In the genomic region with DNA sequence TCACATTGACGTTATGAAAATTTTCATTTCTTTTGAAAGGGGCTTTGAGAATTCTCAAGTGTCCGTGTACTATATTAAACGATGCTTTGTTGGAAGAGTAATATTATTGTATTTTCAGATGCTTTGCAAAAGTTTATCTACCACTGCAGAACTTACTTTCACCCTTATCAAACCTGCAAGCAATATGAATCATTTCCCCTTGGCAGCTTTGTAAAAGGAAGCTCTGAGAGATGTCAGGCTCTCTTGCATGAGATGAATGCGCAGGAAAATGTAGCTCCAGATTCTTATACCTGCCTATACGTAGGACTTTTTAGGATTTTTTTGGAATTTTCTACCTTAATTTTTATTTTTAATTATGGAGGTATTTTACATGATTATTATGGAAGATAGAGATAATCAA, we compare ENCODE assay signal across 1 cellular context.
TF ChIP-seq lines count a peak whose summit lies in the region.

No MANE protein-coding gene starts in this region.

TF ChIP-seq in K562, 482 proteins besides CTCF, POLR2A, EP300 and RAD21 (continued from another document and continues in another):
- TF ChIP-seq, protein P1, sequence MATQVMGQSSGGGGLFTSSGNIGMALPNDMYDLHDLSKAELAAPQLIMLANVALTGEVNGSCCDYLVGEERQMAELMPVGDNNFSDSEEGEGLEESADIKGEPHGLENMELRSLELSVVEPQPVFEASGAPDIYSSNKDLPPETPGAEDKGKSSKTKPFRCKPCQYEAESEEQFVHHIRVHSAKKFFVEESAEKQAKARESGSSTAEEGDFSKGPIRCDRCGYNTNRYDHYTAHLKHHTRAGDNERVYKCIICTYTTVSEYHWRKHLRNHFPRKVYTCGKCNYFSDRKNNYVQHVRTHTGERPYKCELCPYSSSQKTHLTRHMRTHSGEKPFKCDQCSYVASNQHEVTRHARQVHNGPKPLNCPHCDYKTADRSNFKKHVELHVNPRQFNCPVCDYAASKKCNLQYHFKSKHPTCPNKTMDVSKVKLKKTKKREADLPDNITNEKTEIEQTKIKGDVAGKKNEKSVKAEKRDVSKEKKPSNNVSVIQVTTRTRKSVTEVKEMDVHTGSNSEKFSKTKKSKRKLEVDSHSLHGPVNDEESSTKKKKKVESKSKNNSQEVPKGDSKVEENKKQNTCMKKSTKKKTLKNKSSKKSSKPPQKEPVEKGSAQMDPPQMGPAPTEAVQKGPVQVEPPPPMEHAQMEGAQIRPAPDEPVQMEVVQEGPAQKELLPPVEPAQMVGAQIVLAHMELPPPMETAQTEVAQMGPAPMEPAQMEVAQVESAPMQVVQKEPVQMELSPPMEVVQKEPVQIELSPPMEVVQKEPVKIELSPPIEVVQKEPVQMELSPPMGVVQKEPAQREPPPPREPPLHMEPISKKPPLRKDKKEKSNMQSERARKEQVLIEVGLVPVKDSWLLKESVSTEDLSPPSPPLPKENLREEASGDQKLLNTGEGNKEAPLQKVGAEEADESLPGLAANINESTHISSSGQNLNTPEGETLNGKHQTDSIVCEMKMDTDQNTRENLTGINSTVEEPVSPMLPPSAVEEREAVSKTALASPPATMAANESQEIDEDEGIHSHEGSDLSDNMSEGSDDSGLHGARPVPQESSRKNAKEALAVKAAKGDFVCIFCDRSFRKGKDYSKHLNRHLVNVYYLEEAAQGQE (CRISPR knock-in tag; IDR thresholded peaks at IDR 0.05; ENCODE audit: low read depth): no peak
- no peak for TF ChIP-seq FOXJ3 (CRISPR knock-in tag; IDR thresholded peaks at IDR 0.05)
- TF ChIP-seq, protein P2, sequence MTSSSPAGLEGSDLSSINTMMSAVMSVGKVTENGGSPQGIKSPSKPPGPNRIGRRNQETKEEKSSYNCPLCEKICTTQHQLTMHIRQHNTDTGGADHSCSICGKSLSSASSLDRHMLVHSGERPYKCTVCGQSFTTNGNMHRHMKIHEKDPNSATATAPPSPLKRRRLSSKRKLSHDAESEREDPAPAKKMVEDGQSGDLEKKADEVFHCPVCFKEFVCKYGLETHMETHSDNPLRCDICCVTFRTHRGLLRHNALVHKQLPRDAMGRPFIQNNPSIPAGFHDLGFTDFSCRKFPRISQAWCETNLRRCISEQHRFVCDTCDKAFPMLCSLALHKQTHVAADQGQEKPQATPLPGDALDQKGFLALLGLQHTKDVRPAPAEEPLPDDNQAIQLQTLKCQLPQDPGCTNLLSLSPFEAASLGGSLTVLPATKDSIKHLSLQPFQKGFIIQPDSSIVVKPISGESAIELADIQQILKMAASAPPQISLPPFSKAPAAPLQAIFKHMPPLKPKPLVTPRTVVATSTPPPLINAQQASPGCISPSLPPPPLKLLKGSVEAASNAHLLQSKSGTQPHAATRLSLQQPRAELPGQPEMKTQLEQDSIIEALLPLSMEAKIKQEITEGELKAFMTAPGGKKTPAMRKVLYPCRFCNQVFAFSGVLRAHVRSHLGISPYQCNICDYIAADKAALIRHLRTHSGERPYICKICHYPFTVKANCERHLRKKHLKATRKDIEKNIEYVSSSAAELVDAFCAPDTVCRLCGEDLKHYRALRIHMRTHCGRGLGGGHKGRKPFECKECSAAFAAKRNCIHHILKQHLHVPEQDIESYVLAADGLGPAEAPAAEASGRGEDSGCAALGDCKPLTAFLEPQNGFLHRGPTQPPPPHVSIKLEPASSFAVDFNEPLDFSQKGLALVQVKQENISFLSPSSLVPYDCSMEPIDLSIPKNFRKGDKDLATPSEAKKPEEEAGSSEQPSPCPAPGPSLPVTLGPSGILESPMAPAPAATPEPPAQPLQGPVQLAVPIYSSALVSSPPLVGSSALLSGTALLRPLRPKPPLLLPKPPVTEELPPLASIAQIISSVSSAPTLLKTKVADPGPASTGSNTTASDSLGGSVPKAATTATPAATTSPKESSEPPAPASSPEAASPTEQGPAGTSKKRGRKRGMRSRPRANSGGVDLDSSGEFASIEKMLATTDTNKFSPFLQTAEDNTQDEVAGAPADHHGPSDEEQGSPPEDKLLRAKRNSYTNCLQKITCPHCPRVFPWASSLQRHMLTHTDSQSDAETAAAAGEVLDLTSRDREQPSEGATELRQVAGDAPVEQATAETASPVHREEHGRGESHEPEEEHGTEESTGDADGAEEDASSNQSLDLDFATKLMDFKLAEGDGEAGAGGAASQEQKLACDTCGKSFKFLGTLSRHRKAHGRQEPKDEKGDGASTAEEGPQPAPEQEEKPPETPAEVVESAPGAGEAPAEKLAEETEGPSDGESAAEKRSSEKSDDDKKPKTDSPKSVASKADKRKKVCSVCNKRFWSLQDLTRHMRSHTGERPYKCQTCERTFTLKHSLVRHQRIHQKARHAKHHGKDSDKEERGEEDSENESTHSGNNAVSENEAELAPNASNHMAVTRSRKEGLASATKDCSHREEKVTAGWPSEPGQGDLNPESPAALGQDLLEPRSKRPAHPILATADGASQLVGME (CRISPR knock-in tag; IDR thresholded peaks at IDR 0.05): no peak
- TF ChIP-seq SP1 (CRISPR knock-in tag; IDR thresholded peaks at IDR 0.05): no peak
- TF ChIP-seq, protein P3, sequence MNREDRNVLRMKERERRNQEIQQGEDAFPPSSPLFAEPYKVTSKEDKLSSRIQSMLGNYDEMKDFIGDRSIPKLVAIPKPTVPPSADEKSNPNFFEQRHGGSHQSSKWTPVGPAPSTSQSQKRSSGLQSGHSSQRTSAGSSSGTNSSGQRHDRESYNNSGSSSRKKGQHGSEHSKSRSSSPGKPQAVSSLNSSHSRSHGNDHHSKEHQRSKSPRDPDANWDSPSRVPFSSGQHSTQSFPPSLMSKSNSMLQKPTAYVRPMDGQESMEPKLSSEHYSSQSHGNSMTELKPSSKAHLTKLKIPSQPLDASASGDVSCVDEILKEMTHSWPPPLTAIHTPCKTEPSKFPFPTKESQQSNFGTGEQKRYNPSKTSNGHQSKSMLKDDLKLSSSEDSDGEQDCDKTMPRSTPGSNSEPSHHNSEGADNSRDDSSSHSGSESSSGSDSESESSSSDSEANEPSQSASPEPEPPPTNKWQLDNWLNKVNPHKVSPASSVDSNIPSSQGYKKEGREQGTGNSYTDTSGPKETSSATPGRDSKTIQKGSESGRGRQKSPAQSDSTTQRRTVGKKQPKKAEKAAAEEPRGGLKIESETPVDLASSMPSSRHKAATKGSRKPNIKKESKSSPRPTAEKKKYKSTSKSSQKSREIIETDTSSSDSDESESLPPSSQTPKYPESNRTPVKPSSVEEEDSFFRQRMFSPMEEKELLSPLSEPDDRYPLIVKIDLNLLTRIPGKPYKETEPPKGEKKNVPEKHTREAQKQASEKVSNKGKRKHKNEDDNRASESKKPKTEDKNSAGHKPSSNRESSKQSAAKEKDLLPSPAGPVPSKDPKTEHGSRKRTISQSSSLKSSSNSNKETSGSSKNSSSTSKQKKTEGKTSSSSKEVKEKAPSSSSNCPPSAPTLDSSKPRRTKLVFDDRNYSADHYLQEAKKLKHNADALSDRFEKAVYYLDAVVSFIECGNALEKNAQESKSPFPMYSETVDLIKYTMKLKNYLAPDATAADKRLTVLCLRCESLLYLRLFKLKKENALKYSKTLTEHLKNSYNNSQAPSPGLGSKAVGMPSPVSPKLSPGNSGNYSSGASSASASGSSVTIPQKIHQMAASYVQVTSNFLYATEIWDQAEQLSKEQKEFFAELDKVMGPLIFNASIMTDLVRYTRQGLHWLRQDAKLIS (CRISPR knock-in tag; IDR thresholded peaks at IDR 0.05): no peak
- TF ChIP-seq HEY1 (CRISPR knock-in tag; IDR thresholded peaks at IDR 0.05; ENCODE audit: borderline replicate concordance): no peak
- no peak for TF ChIP-seq NFIX (CRISPR knock-in tag; IDR thresholded peaks at IDR 0.05; ENCODE audit: low read depth)
- TF ChIP-seq ZNF695 (CRISPR knock-in tag; IDR thresholded peaks at IDR 0.05): no peak
- no peak for TF ChIP-seq SRF (CRISPR knock-in tag; IDR thresholded peaks at IDR 0.05)
- peak; percentile 57; the same call in 1 of the 2 replicates for TF ChIP-seq POLR2H (tag; IDR thresholded peaks at IDR 0.05; ENCODE audit: low read depth)
- TF ChIP-seq SLC30A9 (CRISPR knock-in tag; IDR thresholded peaks at IDR 0.05): no peak
- TF ChIP-seq, protein P4, sequence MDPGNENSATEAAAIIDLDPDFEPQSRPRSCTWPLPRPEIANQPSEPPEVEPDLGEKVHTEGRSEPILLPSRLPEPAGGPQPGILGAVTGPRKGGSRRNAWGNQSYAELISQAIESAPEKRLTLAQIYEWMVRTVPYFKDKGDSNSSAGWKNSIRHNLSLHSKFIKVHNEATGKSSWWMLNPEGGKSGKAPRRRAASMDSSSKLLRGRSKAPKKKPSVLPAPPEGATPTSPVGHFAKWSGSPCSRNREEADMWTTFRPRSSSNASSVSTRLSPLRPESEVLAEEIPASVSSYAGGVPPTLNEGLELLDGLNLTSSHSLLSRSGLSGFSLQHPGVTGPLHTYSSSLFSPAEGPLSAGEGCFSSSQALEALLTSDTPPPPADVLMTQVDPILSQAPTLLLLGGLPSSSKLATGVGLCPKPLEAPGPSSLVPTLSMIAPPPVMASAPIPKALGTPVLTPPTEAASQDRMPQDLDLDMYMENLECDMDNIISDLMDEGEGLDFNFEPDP (CRISPR knock-in tag; IDR thresholded peaks at IDR 0.05): no peak
- TF ChIP-seq SMARCA5 (IDR thresholded peaks at IDR 0.05): no peak
- no peak for TF ChIP-seq CBX5 (IDR thresholded peaks at IDR 0.05; ENCODE audit: borderline replicate concordance, low read depth)
- TF ChIP-seq ZNF24 (IDR thresholded peaks at IDR 0.05): no peak
- TF ChIP-seq XRCC5 (IDR thresholded peaks at IDR 0.05; ENCODE audit: low read depth, low read length): no peak
- TF ChIP-seq FOXM1 (IDR thresholded peaks at IDR 0.05; ENCODE audit: low read depth): peak; percentile 75
- TF ChIP-seq FOXM1 (CRISPR knock-in tag; IDR thresholded peaks at IDR 0.05; ENCODE audit: low read depth): no peak
- TF ChIP-seq PTTG1 (tag; IDR thresholded peaks at IDR 0.05; ENCODE audit: low read depth): no peak
- TF ChIP-seq, protein P5, sequence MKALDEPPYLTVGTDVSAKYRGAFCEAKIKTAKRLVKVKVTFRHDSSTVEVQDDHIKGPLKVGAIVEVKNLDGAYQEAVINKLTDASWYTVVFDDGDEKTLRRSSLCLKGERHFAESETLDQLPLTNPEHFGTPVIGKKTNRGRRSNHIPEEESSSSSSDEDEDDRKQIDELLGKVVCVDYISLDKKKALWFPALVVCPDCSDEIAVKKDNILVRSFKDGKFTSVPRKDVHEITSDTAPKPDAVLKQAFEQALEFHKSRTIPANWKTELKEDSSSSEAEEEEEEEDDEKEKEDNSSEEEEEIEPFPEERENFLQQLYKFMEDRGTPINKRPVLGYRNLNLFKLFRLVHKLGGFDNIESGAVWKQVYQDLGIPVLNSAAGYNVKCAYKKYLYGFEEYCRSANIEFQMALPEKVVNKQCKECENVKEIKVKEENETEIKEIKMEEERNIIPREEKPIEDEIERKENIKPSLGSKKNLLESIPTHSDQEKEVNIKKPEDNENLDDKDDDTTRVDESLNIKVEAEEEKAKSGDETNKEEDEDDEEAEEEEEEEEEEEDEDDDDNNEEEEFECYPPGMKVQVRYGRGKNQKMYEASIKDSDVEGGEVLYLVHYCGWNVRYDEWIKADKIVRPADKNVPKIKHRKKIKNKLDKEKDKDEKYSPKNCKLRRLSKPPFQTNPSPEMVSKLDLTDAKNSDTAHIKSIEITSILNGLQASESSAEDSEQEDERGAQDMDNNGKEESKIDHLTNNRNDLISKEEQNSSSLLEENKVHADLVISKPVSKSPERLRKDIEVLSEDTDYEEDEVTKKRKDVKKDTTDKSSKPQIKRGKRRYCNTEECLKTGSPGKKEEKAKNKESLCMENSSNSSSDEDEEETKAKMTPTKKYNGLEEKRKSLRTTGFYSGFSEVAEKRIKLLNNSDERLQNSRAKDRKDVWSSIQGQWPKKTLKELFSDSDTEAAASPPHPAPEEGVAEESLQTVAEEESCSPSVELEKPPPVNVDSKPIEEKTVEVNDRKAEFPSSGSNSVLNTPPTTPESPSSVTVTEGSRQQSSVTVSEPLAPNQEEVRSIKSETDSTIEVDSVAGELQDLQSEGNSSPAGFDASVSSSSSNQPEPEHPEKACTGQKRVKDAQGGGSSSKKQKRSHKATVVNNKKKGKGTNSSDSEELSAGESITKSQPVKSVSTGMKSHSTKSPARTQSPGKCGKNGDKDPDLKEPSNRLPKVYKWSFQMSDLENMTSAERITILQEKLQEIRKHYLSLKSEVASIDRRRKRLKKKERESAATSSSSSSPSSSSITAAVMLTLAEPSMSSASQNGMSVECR (CRISPR knock-in tag; IDR thresholded peaks at IDR 0.05): no peak
- TF ChIP-seq HDAC2 (IDR thresholded peaks at IDR 0.05): 0 out of 2 replicates have a peak, but pooled peaks have one; percentile 38
- no peak for TF ChIP-seq HNRNPH1 (optimal IDR thresholded peaks at IDR 0.05; ENCODE audit: low read depth, low read length)
- TF ChIP-seq ZNF184 (CRISPR knock-in tag; IDR thresholded peaks at IDR 0.05): no peak
- TF ChIP-seq, protein P6, sequence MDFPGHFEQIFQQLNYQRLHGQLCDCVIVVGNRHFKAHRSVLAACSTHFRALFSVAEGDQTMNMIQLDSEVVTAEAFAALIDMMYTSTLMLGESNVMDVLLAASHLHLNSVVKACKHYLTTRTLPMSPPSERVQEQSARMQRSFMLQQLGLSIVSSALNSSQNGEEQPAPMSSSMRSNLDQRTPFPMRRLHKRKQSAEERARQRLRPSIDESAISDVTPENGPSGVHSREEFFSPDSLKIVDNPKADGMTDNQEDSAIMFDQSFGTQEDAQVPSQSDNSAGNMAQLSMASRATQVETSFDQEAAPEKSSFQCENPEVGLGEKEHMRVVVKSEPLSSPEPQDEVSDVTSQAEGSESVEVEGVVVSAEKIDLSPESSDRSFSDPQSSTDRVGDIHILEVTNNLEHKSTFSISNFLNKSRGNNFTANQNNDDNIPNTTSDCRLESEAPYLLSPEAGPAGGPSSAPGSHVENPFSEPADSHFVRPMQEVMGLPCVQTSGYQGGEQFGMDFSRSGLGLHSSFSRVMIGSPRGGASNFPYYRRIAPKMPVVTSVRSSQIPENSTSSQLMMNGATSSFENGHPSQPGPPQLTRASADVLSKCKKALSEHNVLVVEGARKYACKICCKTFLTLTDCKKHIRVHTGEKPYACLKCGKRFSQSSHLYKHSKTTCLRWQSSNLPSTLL (IDR thresholded peaks at IDR 0.05): no peak
- TF ChIP-seq MTA2 (IDR thresholded peaks at IDR 0.05; ENCODE audit: low read depth): peak; percentile 79
- TF ChIP-seq BDP1 (IDR thresholded peaks at IDR 0.05; ENCODE audit: insufficient read depth, insufficient read length): no peak
- no peak for TF ChIP-seq ZSCAN32 (CRISPR knock-in tag; IDR thresholded peaks at IDR 0.05)
- no peak for TF ChIP-seq DNMT1 (IDR thresholded peaks at IDR 0.05)
- TF ChIP-seq, protein P7, sequence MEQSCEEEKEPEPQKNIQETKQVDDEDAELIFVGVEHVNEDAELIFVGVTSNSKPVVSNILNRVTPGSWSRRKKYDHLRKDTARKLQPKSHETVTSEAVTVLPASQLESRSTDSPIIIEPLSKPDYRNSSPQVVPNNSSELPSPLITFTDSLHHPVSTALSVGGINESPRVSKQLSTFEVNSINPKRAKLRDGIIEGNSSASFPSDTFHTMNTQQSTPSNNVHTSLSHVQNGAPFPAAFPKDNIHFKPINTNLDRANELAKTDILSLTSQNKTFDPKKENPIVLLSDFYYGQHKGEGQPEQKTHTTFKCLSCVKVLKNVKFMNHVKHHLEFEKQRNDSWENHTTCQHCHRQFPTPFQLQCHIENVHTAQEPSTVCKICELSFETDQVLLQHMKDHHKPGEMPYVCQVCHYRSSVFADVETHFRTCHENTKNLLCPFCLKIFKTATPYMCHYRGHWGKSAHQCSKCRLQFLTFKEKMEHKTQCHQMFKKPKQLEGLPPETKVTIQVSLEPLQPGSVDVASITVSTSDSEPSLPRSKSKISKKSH (CRISPR knock-in tag; IDR thresholded peaks at IDR 0.05): no peak
- TF ChIP-seq NONO (IDR thresholded peaks at IDR 0.05; ENCODE audit: low read depth in 2 of 2, low read length in 1 of 2): no peak
- no peak for TF ChIP-seq POLR2G (IDR thresholded peaks at IDR 0.05; ENCODE audit: low read depth, low read length)
